Comparison of ENCODE assay signal across 8 cellular contexts in genomic region chr15:93088981-93089854, GRCh38. TPM values are rescaled to one million over a fixed set of nuclear protein-coding genes. Genes with fewer than 3 reads are reported as not detected.
DNase-seq lines count a peak whose midpoint lies in the region; ATAC-seq and TF ChIP-seq lines count a peak whose summit lies in the region.

A gene with protein sequence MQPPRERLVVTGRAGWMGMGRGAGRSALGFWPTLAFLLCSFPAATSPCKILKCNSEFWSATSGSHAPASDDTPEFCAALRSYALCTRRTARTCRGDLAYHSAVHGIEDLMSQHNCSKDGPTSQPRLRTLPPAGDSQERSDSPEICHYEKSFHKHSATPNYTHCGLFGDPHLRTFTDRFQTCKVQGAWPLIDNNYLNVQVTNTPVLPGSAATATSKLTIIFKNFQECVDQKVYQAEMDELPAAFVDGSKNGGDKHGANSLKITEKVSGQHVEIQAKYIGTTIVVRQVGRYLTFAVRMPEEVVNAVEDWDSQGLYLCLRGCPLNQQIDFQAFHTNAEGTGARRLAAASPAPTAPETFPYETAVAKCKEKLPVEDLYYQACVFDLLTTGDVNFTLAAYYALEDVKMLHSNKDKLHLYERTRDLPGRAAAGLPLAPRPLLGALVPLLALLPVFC (minus strand): TSS chr15:93089211. CDS start chr15:93088932, 279 bp downstream.

- H3K27me3 Mint-ChIP-seq in memory B cell, result peaks cover 29% of the 10 kb centered on the region

- peaks cover 10% of the 10 kb centered on the region for H3K4me1 Mint-ChIP-seq in memory B cell

- DNase-seq in NCI-H1092 (lab: John Stamatoyannopoulos, UW) (peak; percentile 13), cerebellum (ENCODE audit: low spot score) (peak; percentile 15), memory B cell (ENCODE audit: low spot score in 2 of 2) (no peak), thyroid gland (peak; percentile 5 to 13), NCI-H510A (lab: John Stamatoyannopoulos, UW) (no peak), NCI-H2107 (lab: John Stamatoyannopoulos, UW) (no peak), NCI-H774 (lab: John Stamatoyannopoulos, UW) (no peak)

- H3K9me3 ChIP-seq in thyroid gland, result no peaks in the 10 kb centered on the region

- TF ChIP-seq POLR2A in thyroid gland (IDR thresholded peaks at IDR 0.05), result no peak

- no peaks in the 10 kb centered on the region for H3K9me3 Mint-ChIP-seq in memory B cell

- no peak within 1 kb of the TSS for H3K27ac Mint-ChIP-seq in memory B cell

- WGBS in thyroid gland, 2 donors, result 6 to 7% methylated on average over 23 to 28 of the region's 101 CpGs

- no peaks in the 10 kb centered on the region for H3K36me3 Mint-ChIP-seq in memory B cell

- H3K36me3 ChIP-seq in thyroid gland, result no peaks in the 10 kb centered on the region

- H3K4me1 ChIP-seq in thyroid gland, result peaks cover 0 to 18% of the 10 kb centered on the region in 2 donors

- no peak for TF ChIP-seq CTCF in thyroid gland (IDR thresholded peaks at IDR 0.05)

- no peak within 1 kb of the TSS for H3K27ac ChIP-seq in thyroid gland

- intact Hi-C loops in thyroid gland (cut with DNase I), result no loop called here

- peak within 1 kb of the TSS; percentile 24; the same call in 1 of the 2 replicates for H3K4me3 ChIP-seq in GM08714 (ENCODE audit: low read length)
- H3K4me3 ChIP-seq in thyroid gland (replicated peaks in 1 of 3), result peak within 1 kb of the TSS in 1 of 3 donors; percentile 34

- H3K4me3 Mint-ChIP-seq in memory B cell, result peak within 1 kb of the TSS; percentile 72

- no peaks in the 10 kb centered on the region for H3K27me3 ChIP-seq in thyroid gland

- ATAC-seq in memory B cell (ENCODE audit: low read depth), result no peak

RNA-seq across cellular contexts. Expression of the gene that starts here (rescaled TPM):
- total RNA-seq in cerebellum (26.3 TPM), thyroid gland (10 to 100 TPM in 1 of 4 donors, 1 to 10 TPM in 3; 2.4 to 10.3 (median 6.0) TPM)

Comparison
In these comparisons a context has a peak if more than half of its experiments do, and no peak if none do; other contexts are left out.
1. DNase-seq: peak in NCI-H1092 (single experiment), cerebellum (single experiment) and thyroid gland (2 of 2); none in memory B cell (0 of 2), NCI-H510A (single experiment), NCI-H2107 (single experiment) and NCI-H774 (single experiment).